Comparison of ENCODE assay signal across 1 cellular context in genomic region chr21:25640671-25641292, GRCh38.
TF ChIP-seq lines count a peak whose summit lies in the region.

No MANE protein-coding gene starts in this region.

TF ChIP-seq in SK-N-SH treated with all-trans-retinoic acid at 6 μM for 48 hours, 23 proteins besides CTCF, POLR2A, EP300 and RAD21 (continued from another document):
- no peak for TF ChIP-seq ZNF70 (CRISPR knock-in tag; IDR thresholded peaks at IDR 0.05)
- no peak for TF ChIP-seq GLIS3 (CRISPR knock-in tag; IDR thresholded peaks at IDR 0.05)
